27 cellular contexts compared by ENCODE assay signal in the genomic region with DNA sequence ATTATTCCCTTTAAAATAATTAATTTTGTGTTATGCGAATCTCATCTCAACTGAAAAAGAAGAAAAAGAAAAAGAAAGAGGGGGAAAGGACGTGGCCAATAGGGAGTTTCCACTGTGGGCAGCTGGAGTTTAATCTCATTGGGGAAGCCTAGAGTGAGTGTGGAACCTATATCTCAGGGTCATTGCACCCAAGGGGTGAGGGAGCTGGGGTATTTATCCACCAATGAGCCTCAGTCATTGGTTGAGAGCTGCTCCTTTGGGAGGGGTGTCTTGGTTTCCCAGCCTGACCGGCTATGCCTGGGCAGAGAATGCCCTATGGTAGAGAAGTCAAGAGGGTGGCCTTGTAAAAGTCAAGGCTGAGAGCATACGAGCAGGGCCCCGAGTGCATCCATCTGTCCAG.
"Had no signal": no experiment of that assay in that cellular context is flagged by ENCODE, and none has a peak within 500 bp of the region (broad histone marks: within the 10 kb centered on the region; RNA-seq: fewer than 3 reads in every experiment).

No MANE protein-coding gene starts in this region.

- H3K4me3 ChIP-seq: stomach, suprapubic skin, testis, thoracic aorta, thyroid gland, tibial artery, tibial nerve, transverse colon, upper lobe of left lung, upper lobe of right lung, uterus, vagina had no signal

- H3K27ac ChIP-seq: stomach, suprapubic skin, testis, thoracic aorta, thyroid gland, tibial artery, tibial nerve, transverse colon, upper lobe of left lung, upper lobe of right lung, uterus, vagina had no signal

- H3K36me3 Mint-ChIP-seq: stimulated activated memory B cell treated with anti-CD40 and anti-IgM and Interleukin-4, amounts not matched to agents 10 μg/mL and 1 μg/mL and 100 μg/mL, for 72 hours; type B pancreatic cell had no signal

- H3K9me3 ChIP-seq: suprapubic skin, testis, thoracic aorta, thyroid gland, tibial artery, transverse colon, upper lobe of left lung, upper lobe of right lung, uterus, vagina had no signal

- H3K4me3 Mint-ChIP-seq: stimulated activated memory B cell treated with anti-CD40 and anti-IgM and Interleukin-4, amounts not matched to agents 10 μg/mL and 1 μg/mL and 100 μg/mL, for 72 hours; stimulated activated naive B cell treated with anti-CD40 and anti-IgM and Interleukin-4, amounts not matched to agents 10 μg/mL and 1 μg/mL and 100 μg/mL, for 72 hours; stimulated activated naive CD8-positive, alpha-beta T cell treated with anti-CD3 and anti-CD28 coated beads, Interleukin-15, amount 100 ng/mL, for 72 hours; stimulated activated naive CD8-positive, alpha-beta T cell treated with anti-CD3 and anti-CD28 coated beads, Interleukin-15, Interleukin-2, amounts not matched to agents 100 ng/mL and 50 ng/mL, for 24 hours; type B pancreatic cell had no signal

- H3K9me3 Mint-ChIP-seq: type B pancreatic cell had no signal

- DNase-seq: stimulated activated CD4-positive, alpha-beta T cell treated with anti-CD3 and anti-CD28 coated beads, Interleukin-2, amount 100 ng/mL, for 48 hours; stimulated activated CD4-positive, alpha-beta T cell treated with anti-CD3 and anti-CD28 coated beads, Interleukin-4, amount 100 ng/mL, for 1 hour; stimulated activated CD4-positive, alpha-beta T cell treated with anti-CD3 and anti-CD28 coated beads, Interleukin-4, amount 100 ng/mL, for 24 hours; stimulated activated CD4-positive, alpha-beta T cell treated with anti-CD3 and anti-CD28 coated beads, Interleukin-4, amount 100 ng/mL, for 4 hours; stimulated activated CD8-positive, alpha-beta memory T cell treated with anti-CD3 and anti-CD28 coated beads, Interleukin-4, amount 100 ng/mL, for 48 hours; stimulated activated naive B cell treated with anti-CD40 and anti-IgM and Interleukin-4, amounts not matched to agents 10 μg/mL and 1 μg/mL and 100 μg/mL, for 72 hours; stimulated activated naive CD4-positive, alpha-beta T cell; stimulated activated naive CD4-positive, alpha-beta T cell treated with Interleukin-2 at 50 U/mL for 16 hours; stimulated activated naive CD8-positive, alpha-beta T cell treated with anti-CD3 and anti-CD28 coated beads, Interleukin-15, amount 100 ng/mL, for 72 hours; stimulated activated naive CD8-positive, alpha-beta T cell treated with anti-CD3 and anti-CD28 coated beads, Interleukin-15, Interleukin-2, amounts not matched to agents 100 U/mL and 50 U/mL, for 24 hours; stomach; substantia nigra; testis; thyroid gland; tibial artery; transverse colon; trophoblast cell; upper lobe of right lung; uterus had no signal

- H3K4me1 Mint-ChIP-seq: stimulated activated memory B cell treated with anti-CD40 and anti-IgM and Interleukin-4, amounts not matched to agents 10 μg/mL and 1 μg/mL and 100 μg/mL, for 72 hours; stimulated activated naive B cell treated with anti-CD40 and anti-IgM and Interleukin-4, amounts not matched to agents 10 μg/mL and 1 μg/mL and 100 μg/mL, for 72 hours had no signal

- ATAC-seq: stimulated activated memory B cell treated with anti-CD40 and anti-IgM and Interleukin-4, amounts not matched to agents 10 μg/mL and 1 μg/mL and 100 μg/mL, for 72 hours; stimulated activated naive B cell treated with anti-CD40 and anti-IgM and Interleukin-4, amounts not matched to agents 10 μg/mL and 1 μg/mL and 100 μg/mL, for 72 hours; stimulated activated naive CD8-positive, alpha-beta T cell treated with anti-CD3 and anti-CD28 coated beads, Interleukin-15, amount 100 ng/mL, for 72 hours; stimulated activated naive CD8-positive, alpha-beta T cell treated with anti-CD3 and anti-CD28 coated beads, Interleukin-15, Interleukin-2, amounts not matched to agents 100 U/mL and 50 U/mL, for 24 hours had no signal

- H3K36me3 ChIP-seq: stomach, suprapubic skin, thoracic aorta, thyroid gland, tibial artery, tibial nerve, transverse colon, upper lobe of left lung, upper lobe of right lung, uterus, vagina had no signal

- H3K27ac Mint-ChIP-seq: stimulated activated memory B cell treated with anti-CD40 and anti-IgM and Interleukin-4, amounts not matched to agents 10 μg/mL and 1 μg/mL and 100 μg/mL, for 72 hours; stimulated activated naive B cell treated with anti-CD40 and anti-IgM and Interleukin-4, amounts not matched to agents 10 μg/mL and 1 μg/mL and 100 μg/mL, for 72 hours; stimulated activated naive CD8-positive, alpha-beta T cell treated with anti-CD3 and anti-CD28 coated beads, Interleukin-15, amount 100 ng/mL, for 72 hours; stimulated activated naive CD8-positive, alpha-beta T cell treated with anti-CD3 and anti-CD28 coated beads, Interleukin-15, Interleukin-2, amounts not matched to agents 100 ng/mL and 50 ng/mL, for 24 hours; type B pancreatic cell had no signal

- H3K4me1 ChIP-seq: stomach, suprapubic skin, testis, thyroid gland, tibial artery, tibial nerve, transverse colon, upper lobe of left lung, upper lobe of right lung, uterus, vagina had no signal
